In genomic region chr11:68146704-68147474, GRCh38 we compare ENCODE assay signal across 8 cellular contexts. TPM values are rescaled to one million over a fixed set of nuclear protein-coding genes. Genes with fewer than 3 reads are reported as not detected.
A peak's percentile ranks its signal among the peaks of the same experiment; 100 is the strongest.
DNase-seq lines count a peak whose midpoint lies in the region; TF ChIP-seq lines count a peak whose summit lies in the region.

No MANE protein-coding gene starts in this region.

- no peaks in the 10 kb centered on the region for H3K36me3 Mint-ChIP-seq in progenitor cell of endocrine pancreas (ENCODE audit: insufficient read depth)

- H3K27ac ChIP-seq in esophagus muscularis mucosa (replicated peaks in 1 of 4): peak overlapping the region in 1 of 4 donors; percentile 17

- H3K9me3 Mint-ChIP-seq in progenitor cell of endocrine pancreas (ENCODE audit: low read depth): no peaks in the 10 kb centered on the region

- H3K4me3 Mint-ChIP-seq in progenitor cell of endocrine pancreas (ENCODE audit: low read depth): no peak overlapping the region

- DNase-seq in GM03348 (ENCODE audit: low spot score): peak; percentile 57
- peak; percentile 27 for DNase-seq in NCI-H446 treated with DMSO at 0.1 percent for 48 hours (lab: John Stamatoyannopoulos, UW)
- peak; percentile 37 for DNase-seq in epithelial cell of esophagus (ENCODE audit: low read depth)
- DNase-seq in progenitor cell of endocrine pancreas (ENCODE audit: low spot score, unreplicated experiment): peak; percentile 33
- DNase-seq in esophagus muscularis mucosa (ENCODE audit: extremely low spot score): no peak
- no peak for DNase-seq in activated CD4-positive, CD25-positive, alpha-beta regulatory T cell (lab: John Stamatoyannopoulos, UW)
- DNase-seq in ecto neural progenitor cell (ENCODE audit: low spot score): no peak
- DNase-seq in NCI-H2171 (lab: John Stamatoyannopoulos, UW): no peak

- no peaks in the 10 kb centered on the region for H3K36me3 ChIP-seq in esophagus muscularis mucosa

- peaks cover 18% of the 10 kb centered on the region for H3K4me1 Mint-ChIP-seq in progenitor cell of endocrine pancreas (ENCODE audit: low read depth)

- no peak for TF ChIP-seq EP300 in esophagus muscularis mucosa (IDR thresholded peaks at IDR 0.05)

- no peak overlapping the region for H3K4me3 ChIP-seq in epithelial cell of esophagus (ENCODE audit: low read length)
- no peak overlapping the region for H3K4me3 ChIP-seq in esophagus muscularis mucosa

- no peak for TF ChIP-seq POLR2A in esophagus muscularis mucosa (IDR thresholded peaks at IDR 0.05; ENCODE audit: low read depth)

- H3K27ac Mint-ChIP-seq in progenitor cell of endocrine pancreas: no peak overlapping the region

- no peaks in the 10 kb centered on the region for H3K9me3 ChIP-seq in esophagus muscularis mucosa

- TF ChIP-seq CTCF in epithelial cell of esophagus (IDR thresholded peaks at IDR 0.05; ENCODE audit: insufficient read depth, low read depth, low read length, missing control alignments): no peak
- no peak for TF ChIP-seq CTCF in progenitor cell of endocrine pancreas (IDR thresholded peaks at IDR 0.05; ENCODE audit: unreplicated experiment)
- no peak for TF ChIP-seq CTCF in esophagus muscularis mucosa (IDR thresholded peaks at IDR 0.05)

- H3K4me1 ChIP-seq in esophagus muscularis mucosa: peaks cover 17 to 21% (median 20%) of the 10 kb centered on the region in 4 donors

- intact Hi-C loops in esophagus muscularis mucosa (cut with DNase I): no loop called here

- H3K27me3 Mint-ChIP-seq in progenitor cell of endocrine pancreas: peaks cover 9% of the 10 kb centered on the region

- peaks cover 0 to 4% (median 0%) of the 10 kb centered on the region in 4 donors for H3K27me3 ChIP-seq in esophagus muscularis mucosa

- whole genome bisulfite sequencing in esophagus muscularis mucosa: 67% methylated on average over 13 of the region's 13 CpGs

RNA-seq across cellular contexts. Expression of gene CHKA, which starts 25.7 kb away (rescaled TPM):
- 60.4 and 64.3 TPM in 2 replicates for total RNA-seq in progenitor cell of endocrine pancreas
- 10 to 100 TPM; 13.8 to 20.3 (median 18.3) TPM for total RNA-seq in esophagus muscularis mucosa

Comparison
In these comparisons a context has a peak if more than half of its experiments do, and no peak if none do; other contexts are left out.
1. DNase-seq: peak in GM03348 (single experiment), NCI-H446 treated with DMSO at 0.1 percent for 48 hours (single experiment), epithelial cell of esophagus (single experiment) and progenitor cell of endocrine pancreas (single experiment); none in esophagus muscularis mucosa (single experiment), activated CD4-positive, CD25-positive, alpha-beta regulatory T cell (0 of 4), ecto neural progenitor cell (single experiment) and NCI-H2171 (single experiment).